Comparison of ENCODE assay signal across 1 cellular context in genomic region chr3:182220013-182220412, GRCh38.
TF ChIP-seq lines count a peak whose summit lies in the region.

No MANE protein-coding gene starts in this region.

TF ChIP-seq in HepG2, 621 proteins besides CTCF, POLR2A, EP300 and RAD21 (continued from another document and continues in another):
- TF ChIP-seq GLMP (CRISPR knock-in tag; IDR thresholded peaks at IDR 0.05; ENCODE audit: borderline replicate concordance) = no peak
- TF ChIP-seq, protein P1, sequence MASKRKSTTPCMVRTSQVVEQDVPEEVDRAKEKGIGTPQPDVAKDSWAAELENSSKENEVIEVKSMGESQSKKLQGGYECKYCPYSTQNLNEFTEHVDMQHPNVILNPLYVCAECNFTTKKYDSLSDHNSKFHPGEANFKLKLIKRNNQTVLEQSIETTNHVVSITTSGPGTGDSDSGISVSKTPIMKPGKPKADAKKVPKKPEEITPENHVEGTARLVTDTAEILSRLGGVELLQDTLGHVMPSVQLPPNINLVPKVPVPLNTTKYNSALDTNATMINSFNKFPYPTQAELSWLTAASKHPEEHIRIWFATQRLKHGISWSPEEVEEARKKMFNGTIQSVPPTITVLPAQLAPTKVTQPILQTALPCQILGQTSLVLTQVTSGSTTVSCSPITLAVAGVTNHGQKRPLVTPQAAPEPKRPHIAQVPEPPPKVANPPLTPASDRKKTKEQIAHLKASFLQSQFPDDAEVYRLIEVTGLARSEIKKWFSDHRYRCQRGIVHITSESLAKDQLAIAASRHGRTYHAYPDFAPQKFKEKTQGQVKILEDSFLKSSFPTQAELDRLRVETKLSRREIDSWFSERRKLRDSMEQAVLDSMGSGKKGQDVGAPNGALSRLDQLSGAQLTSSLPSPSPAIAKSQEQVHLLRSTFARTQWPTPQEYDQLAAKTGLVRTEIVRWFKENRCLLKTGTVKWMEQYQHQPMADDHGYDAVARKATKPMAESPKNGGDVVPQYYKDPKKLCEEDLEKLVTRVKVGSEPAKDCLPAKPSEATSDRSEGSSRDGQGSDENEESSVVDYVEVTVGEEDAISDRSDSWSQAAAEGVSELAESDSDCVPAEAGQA (IDR thresholded peaks at IDR 0.05; ENCODE audit: low read depth) = no peak
- TF ChIP-seq, protein P1 (CRISPR knock-in tag; IDR thresholded peaks at IDR 0.05; ENCODE audit: borderline replicate concordance) = no peak
- no peak for TF ChIP-seq HNRNPK (IDR thresholded peaks at IDR 0.05; ENCODE audit: low read depth, low read length, poor library complexity, severe bottlenecking)
- TF ChIP-seq FOXA3 (CRISPR knock-in tag; IDR thresholded peaks at IDR 0.05) = peak; percentile 75
- TF ChIP-seq ZNF597 (CRISPR knock-in tag; IDR thresholded peaks at IDR 0.05) = no peak
- no peak for TF ChIP-seq SSRP1 (CRISPR knock-in tag; IDR thresholded peaks at IDR 0.05)
- peak; percentile 40; the same call in 1 of the 2 replicates for TF ChIP-seq FOSL2 (CRISPR knock-in tag; IDR thresholded peaks at IDR 0.05)
- no peak for TF ChIP-seq NFE2 (CRISPR knock-in tag; IDR thresholded peaks at IDR 0.05)
- no peak for TF ChIP-seq MAZ (IDR thresholded peaks at IDR 0.05; ENCODE audit: borderline replicate concordance, low read depth, low read length)
- no peak for TF ChIP-seq MAZ (CRISPR knock-in tag; IDR thresholded peaks at IDR 0.05; ENCODE audit: low read depth)
- no peak for TF ChIP-seq SALL1 (CRISPR knock-in tag; IDR thresholded peaks at IDR 0.05)
- TF ChIP-seq, protein P2, sequence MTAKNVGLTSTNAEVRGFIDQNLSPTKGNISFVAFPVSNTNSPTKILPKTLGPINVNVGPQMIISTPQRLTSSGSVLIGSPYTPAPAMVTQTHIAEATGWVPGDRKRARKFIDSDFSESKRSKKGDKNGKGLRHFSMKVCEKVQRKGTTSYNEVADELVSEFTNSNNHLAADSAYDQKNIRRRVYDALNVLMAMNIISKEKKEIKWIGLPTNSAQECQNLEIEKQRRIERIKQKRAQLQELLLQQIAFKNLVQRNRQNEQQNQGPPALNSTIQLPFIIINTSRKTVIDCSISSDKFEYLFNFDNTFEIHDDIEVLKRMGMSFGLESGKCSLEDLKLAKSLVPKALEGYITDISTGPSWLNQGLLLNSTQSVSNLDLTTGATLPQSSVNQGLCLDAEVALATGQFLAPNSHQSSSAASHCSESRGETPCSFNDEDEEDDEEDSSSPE (CRISPR knock-in tag; IDR thresholded peaks at IDR 0.05) = no peak
- no peak for TF ChIP-seq AFF4 (CRISPR knock-in tag; IDR thresholded peaks at IDR 0.05)
- TF ChIP-seq, protein P3, sequence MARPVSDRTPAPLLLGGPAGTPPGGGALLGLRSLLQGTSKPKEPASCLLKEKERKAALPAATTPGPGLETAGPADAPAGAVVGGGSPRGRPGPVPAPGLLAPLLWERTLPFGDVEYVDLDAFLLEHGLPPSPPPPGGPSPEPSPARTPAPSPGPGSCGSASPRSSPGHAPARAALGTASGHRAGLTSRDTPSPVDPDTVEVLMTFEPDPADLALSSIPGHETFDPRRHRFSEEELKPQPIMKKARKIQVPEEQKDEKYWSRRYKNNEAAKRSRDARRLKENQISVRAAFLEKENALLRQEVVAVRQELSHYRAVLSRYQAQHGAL (CRISPR knock-in tag; IDR thresholded peaks at IDR 0.05; ENCODE audit: not compliant biosample characterization) = no peak
- no peak for TF ChIP-seq PCBP2 (optimal IDR thresholded peaks at IDR 0.05; ENCODE audit: low read depth, low read length, poor library complexity, severe bottlenecking)
- no peak for TF ChIP-seq ZBTB43 (CRISPR knock-in tag; conservative IDR thresholded peaks at IDR 0.05)
- TF ChIP-seq FOXA1 (IDR thresholded peaks at IDR 0.05) = no peak
- TF ChIP-seq FOXA1 (CRISPR knock-in tag; IDR thresholded peaks at IDR 0.05) = peak; percentile 30; the same call in 1 of the 2 replicates
- TF ChIP-seq, protein P4, sequence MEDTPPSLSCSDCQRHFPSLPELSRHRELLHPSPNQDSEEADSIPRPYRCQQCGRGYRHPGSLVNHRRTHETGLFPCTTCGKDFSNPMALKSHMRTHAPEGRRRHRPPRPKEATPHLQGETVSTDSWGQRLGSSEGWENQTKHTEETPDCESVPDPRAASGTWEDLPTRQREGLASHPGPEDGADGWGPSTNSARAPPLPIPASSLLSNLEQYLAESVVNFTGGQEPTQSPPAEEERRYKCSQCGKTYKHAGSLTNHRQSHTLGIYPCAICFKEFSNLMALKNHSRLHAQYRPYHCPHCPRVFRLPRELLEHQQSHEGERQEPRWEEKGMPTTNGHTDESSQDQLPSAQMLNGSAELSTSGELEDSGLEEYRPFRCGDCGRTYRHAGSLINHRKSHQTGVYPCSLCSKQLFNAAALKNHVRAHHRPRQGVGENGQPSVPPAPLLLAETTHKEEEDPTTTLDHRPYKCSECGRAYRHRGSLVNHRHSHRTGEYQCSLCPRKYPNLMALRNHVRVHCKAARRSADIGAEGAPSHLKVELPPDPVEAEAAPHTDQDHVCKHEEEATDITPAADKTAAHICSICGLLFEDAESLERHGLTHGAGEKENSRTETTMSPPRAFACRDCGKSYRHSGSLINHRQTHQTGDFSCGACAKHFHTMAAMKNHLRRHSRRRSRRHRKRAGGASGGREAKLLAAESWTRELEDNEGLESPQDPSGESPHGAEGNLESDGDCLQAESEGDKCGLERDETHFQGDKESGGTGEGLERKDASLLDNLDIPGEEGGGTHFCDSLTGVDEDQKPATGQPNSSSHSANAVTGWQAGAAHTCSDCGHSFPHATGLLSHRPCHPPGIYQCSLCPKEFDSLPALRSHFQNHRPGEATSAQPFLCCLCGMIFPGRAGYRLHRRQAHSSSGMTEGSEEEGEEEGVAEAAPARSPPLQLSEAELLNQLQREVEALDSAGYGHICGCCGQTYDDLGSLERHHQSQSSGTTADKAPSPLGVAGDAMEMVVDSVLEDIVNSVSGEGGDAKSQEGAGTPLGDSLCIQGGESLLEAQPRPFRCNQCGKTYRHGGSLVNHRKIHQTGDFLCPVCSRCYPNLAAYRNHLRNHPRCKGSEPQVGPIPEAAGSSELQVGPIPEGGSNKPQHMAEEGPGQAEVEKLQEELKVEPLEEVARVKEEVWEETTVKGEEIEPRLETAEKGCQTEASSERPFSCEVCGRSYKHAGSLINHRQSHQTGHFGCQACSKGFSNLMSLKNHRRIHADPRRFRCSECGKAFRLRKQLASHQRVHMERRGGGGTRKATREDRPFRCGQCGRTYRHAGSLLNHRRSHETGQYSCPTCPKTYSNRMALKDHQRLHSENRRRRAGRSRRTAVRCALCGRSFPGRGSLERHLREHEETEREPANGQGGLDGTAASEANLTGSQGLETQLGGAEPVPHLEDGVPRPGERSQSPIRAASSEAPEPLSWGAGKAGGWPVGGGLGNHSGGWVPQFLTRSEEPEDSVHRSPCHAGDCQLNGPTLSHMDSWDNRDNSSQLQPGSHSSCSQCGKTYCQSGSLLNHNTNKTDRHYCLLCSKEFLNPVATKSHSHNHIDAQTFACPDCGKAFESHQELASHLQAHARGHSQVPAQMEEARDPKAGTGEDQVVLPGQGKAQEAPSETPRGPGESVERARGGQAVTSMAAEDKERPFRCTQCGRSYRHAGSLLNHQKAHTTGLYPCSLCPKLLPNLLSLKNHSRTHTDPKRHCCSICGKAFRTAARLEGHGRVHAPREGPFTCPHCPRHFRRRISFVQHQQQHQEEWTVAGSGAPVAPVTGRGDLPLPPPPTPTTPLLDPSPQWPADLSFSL (CRISPR knock-in tag; IDR thresholded peaks at IDR 0.05) = no peak
- TF ChIP-seq ZNF430 (CRISPR knock-in tag; IDR thresholded peaks at IDR 0.05) = no peak
- no peak for TF ChIP-seq THYN1 (CRISPR knock-in tag; IDR thresholded peaks at IDR 0.05; ENCODE audit: borderline replicate concordance, low read depth)
- TF ChIP-seq, protein P5, sequence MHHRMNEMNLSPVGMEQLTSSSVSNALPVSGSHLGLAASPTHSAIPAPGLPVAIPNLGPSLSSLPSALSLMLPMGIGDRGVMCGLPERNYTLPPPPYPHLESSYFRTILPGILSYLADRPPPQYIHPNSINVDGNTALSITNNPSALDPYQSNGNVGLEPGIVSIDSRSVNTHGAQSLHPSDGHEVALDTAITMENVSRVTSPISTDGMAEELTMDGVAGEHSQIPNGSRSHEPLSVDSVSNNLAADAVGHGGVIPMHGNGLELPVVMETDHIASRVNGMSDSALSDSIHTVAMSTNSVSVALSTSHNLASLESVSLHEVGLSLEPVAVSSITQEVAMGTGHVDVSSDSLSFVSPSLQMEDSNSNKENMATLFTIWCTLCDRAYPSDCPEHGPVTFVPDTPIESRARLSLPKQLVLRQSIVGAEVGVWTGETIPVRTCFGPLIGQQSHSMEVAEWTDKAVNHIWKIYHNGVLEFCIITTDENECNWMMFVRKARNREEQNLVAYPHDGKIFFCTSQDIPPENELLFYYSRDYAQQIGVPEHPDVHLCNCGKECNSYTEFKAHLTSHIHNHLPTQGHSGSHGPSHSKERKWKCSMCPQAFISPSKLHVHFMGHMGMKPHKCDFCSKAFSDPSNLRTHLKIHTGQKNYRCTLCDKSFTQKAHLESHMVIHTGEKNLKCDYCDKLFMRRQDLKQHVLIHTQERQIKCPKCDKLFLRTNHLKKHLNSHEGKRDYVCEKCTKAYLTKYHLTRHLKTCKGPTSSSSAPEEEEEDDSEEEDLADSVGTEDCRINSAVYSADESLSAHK (CRISPR knock-in tag; IDR thresholded peaks at IDR 0.05; ENCODE audit: borderline replicate concordance) = no peak
- TF ChIP-seq ZNF180 (CRISPR knock-in tag; IDR thresholded peaks at IDR 0.05; ENCODE audit: borderline replicate concordance, low read depth) = no peak
- TF ChIP-seq, protein P6, sequence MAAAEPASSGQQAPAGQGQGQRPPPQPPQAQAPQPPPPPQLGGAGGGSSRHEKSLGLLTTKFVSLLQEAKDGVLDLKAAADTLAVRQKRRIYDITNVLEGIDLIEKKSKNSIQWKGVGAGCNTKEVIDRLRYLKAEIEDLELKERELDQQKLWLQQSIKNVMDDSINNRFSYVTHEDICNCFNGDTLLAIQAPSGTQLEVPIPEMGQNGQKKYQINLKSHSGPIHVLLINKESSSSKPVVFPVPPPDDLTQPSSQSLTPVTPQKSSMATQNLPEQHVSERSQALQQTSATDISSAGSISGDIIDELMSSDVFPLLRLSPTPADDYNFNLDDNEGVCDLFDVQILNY (CRISPR knock-in tag; conservative IDR thresholded peaks at IDR 0.05) = no peak
- no peak for TF ChIP-seq THAP11 (CRISPR knock-in tag; IDR thresholded peaks at IDR 0.05)
- no peak for TF ChIP-seq NONO (IDR thresholded peaks at IDR 0.05)
- TF ChIP-seq NONO (CRISPR knock-in tag; conservative IDR thresholded peaks at IDR 0.05) = no peak
